36 cellular contexts compared by ENCODE assay signal in the genomic region with DNA sequence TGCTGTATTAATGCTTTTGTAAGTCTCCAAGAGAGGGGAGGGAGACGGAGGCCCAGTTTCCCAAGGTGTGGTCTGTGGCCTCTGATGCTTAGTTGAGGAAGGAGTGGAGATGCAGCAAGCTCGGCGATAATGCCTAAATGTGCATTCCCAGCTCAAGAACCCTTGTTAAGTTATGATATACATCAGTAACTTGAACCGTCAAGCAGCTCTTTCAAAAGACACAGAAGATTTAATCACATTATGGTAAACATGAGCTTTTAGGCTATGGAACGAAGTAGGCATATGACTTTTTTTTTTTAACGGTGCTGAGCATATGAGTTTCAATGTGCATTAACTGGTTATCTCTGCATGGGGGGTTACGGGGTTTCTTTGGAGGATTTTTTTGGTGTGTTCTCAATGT.
"Had no signal": no experiment of that assay in that cellular context is flagged by ENCODE, and none has a peak within 500 bp of the region (broad histone marks: within the 10 kb centered on the region; RNA-seq: fewer than 3 reads in every experiment).

No MANE protein-coding gene starts in this region.

- H3K27ac Mint-ChIP-seq: activated CD4-positive, alpha-beta memory T cell treated with anti-CD3 and anti-CD28 coated beads for 36 hours; activated CD4-positive, alpha-beta T cell treated with anti-CD3 and anti-CD28 coated beads for 36 hours; activated CD4-positive, alpha-beta T cell treated with anti-CD3 and anti-CD28 coated beads, Interleukin-2, amount 10 ng/mL, durations not matched to agents 24 days and 14 days; activated CD8-positive, alpha-beta memory T cell treated with anti-CD3 and anti-CD28 coated beads, Interleukin-2, amount 10 ng/mL, durations not matched to agents 7 days and 5 days; activated CD8-positive, alpha-beta T cell treated with anti-CD3 and anti-CD28 coated beads, Interleukin-2, amount 10 ng/mL, durations not matched to agents 7 days and 5 days; activated naive CD4-positive, alpha-beta T cell treated with anti-CD3 and anti-CD28 coated beads, Interleukin-2, amount 10 ng/mL, durations not matched to agents 7 days and 5 days; activated naive CD4-positive, alpha-beta T cell treated with anti-CD3 and anti-CD28 coated beads, Interleukin-2, amount 50 U/mL, for 72 hours; activated naive CD8-positive, alpha-beta T cell treated with anti-CD3 and anti-CD28 coated beads, Interleukin-2, amount 10 ng/mL, durations not matched to agents 7 days and 5 days; activated T-helper 1 cell treated with anti-CD3 and anti-CD28 coated beads, Interleukin-12 subunit alpha, Interleukin-12 subunit beta, Interleukin-2, Interleukin-4 antibody, amounts not matched to agents 30 ng/mL and 10 ng/mL and 1 ng/mL, durations not matched to agents 14 hours and 24 hours and 36 hours; brain; endodermal cell; T-cell; T-helper 1 cell treated with Interleukin-12 subunit alpha and Interleukin-12 subunit beta and Interleukin-4 antibody, amounts not matched to agents 30 μg/mL and 1 μg/mL, for 36 hours; T-helper 2 cell treated with Interferon-gamma antibody and Interleukin-4, amounts not matched to agents 5 μg/mL and 100 μg/mL, for 36 hours had no signal

- DNase-seq: activated CD4-positive, alpha-beta memory T cell treated with anti-CD3 and anti-CD28 coated beads for 36 hours; activated CD4-positive, alpha-beta T cell treated with anti-CD3 and anti-CD28 coated beads for 36 hours; activated CD4-positive, alpha-beta T cell treated with anti-CD3 and anti-CD28 coated beads, Interleukin-2, amount 10 ng/mL, durations not matched to agents 24 days and 14 days; activated CD4-positive, CD25-positive, alpha-beta regulatory T cell; activated CD4-positive, CD25-positive, alpha-beta regulatory T cell treated with anti-CD3 and anti-CD28 coated beads, Interleukin-2, amount 50 U/mL, for 72 hours; activated CD8-positive, alpha-beta memory T cell treated with anti-CD3 and anti-CD28 coated beads, Interleukin-2, amount 10 ng/mL, durations not matched to agents 7 days and 5 days; activated CD8-positive, alpha-beta memory T cell treated with anti-CD3 and anti-CD28 coated beads, Interleukin-2, amount 50 U/mL, for 4 hours; activated CD8-positive, alpha-beta T cell treated with anti-CD3 and anti-CD28 coated beads, Interleukin-2, amount 10 ng/mL, durations not matched to agents 7 days and 5 days; activated gamma-delta T cell; activated naive CD4-positive, alpha-beta T cell; activated naive CD4-positive, alpha-beta T cell treated with anti-CD3 and anti-CD28 coated beads, Interleukin-2, amount 10 ng/mL, durations not matched to agents 7 days and 5 days; activated naive CD8-positive, alpha-beta T cell treated with anti-CD3 and anti-CD28 coated beads, Interleukin-2, amount 10 ng/mL, durations not matched to agents 7 days and 5 days; activated T-cell treated with anti-CD3 and anti-CD28 coated beads, Interleukin-2, amount 50 U/mL, for 1 hour; activated T-cell treated with anti-CD3 and anti-CD28 coated beads, Interleukin-2, amount 50 U/mL, for 48 hours; central memory CD4-positive, alpha-beta T cell; cerebellar nuclear complex; colonic mucosa; effector memory CD4-positive, alpha-beta T cell; endodermal cell; erythroblast; foreskin keratinocyte; gastrocnemius medialis; glutamatergic neuron; SW 1271; T-cell; T1000 had no signal

- H3K4me3 ChIP-seq: ascending aorta, breast epithelium, cardiac muscle cell, colonic mucosa, dorsolateral prefrontal cortex, esophagus muscularis mucosa, gastrocnemius medialis had no signal

- H3K4me3 Mint-ChIP-seq: activated CD4-positive, alpha-beta memory T cell treated with anti-CD3 and anti-CD28 coated beads for 36 hours; activated CD4-positive, alpha-beta T cell treated with anti-CD3 and anti-CD28 coated beads for 36 hours; activated CD4-positive, alpha-beta T cell treated with anti-CD3 and anti-CD28 coated beads, Interleukin-2, amount 10 ng/mL, durations not matched to agents 24 days and 14 days; activated CD8-positive, alpha-beta memory T cell treated with anti-CD3 and anti-CD28 coated beads, Interleukin-2, amount 10 ng/mL, durations not matched to agents 7 days and 5 days; activated CD8-positive, alpha-beta T cell treated with anti-CD3 and anti-CD28 coated beads, Interleukin-2, amount 10 ng/mL, durations not matched to agents 7 days and 5 days; activated naive CD4-positive, alpha-beta T cell treated with anti-CD3 and anti-CD28 coated beads, Interleukin-2, amount 10 ng/mL, durations not matched to agents 7 days and 5 days; activated naive CD8-positive, alpha-beta T cell treated with anti-CD3 and anti-CD28 coated beads, Interleukin-2, amount 10 ng/mL, durations not matched to agents 7 days and 5 days; activated T-helper 1 cell treated with anti-CD3 and anti-CD28 coated beads, Interleukin-12 subunit alpha, Interleukin-12 subunit beta, Interleukin-2, Interleukin-4 antibody, amounts not matched to agents 30 ng/mL and 10 ng/mL and 1 ng/mL, durations not matched to agents 14 hours and 24 hours and 36 hours; brain; endodermal cell; T-cell; T-helper 1 cell treated with Interleukin-12 subunit alpha and Interleukin-12 subunit beta and Interleukin-4 antibody, amounts not matched to agents 30 μg/mL and 1 μg/mL, for 36 hours; T-helper 2 cell treated with Interferon-gamma antibody and Interleukin-4, amounts not matched to agents 5 μg/mL and 100 μg/mL, for 36 hours had no signal

- ATAC-seq: activated CD4-positive, alpha-beta T cell treated with anti-CD3 and anti-CD28 coated beads for 36 hours; activated CD8-positive, alpha-beta memory T cell treated with anti-CD3 and anti-CD28 coated beads, Interleukin-2, amount 10 ng/mL, durations not matched to agents 7 days and 5 days; activated CD8-positive, alpha-beta T cell treated with anti-CD3 and anti-CD28 coated beads, Interleukin-2, amount 10 ng/mL, durations not matched to agents 7 days and 5 days; activated naive CD4-positive, alpha-beta T cell treated with anti-CD3 and anti-CD28 coated beads, Interleukin-2, amount 50 U/mL, for 72 hours; foreskin keratinocyte; gastrocnemius medialis; T-cell had no signal

- H3K9me3 Mint-ChIP-seq: activated CD4-positive, alpha-beta memory T cell treated with anti-CD3 and anti-CD28 coated beads for 36 hours; activated CD4-positive, alpha-beta T cell treated with anti-CD3 and anti-CD28 coated beads, Interleukin-2, amount 10 ng/mL, durations not matched to agents 24 days and 14 days; activated naive CD4-positive, alpha-beta T cell treated with anti-CD3 and anti-CD28 coated beads, Interleukin-2, amount 10 ng/mL, durations not matched to agents 7 days and 5 days; activated naive CD4-positive, alpha-beta T cell treated with anti-CD3 and anti-CD28 coated beads, Interleukin-2, amount 50 U/mL, for 72 hours; activated naive CD8-positive, alpha-beta T cell treated with anti-CD3 and anti-CD28 coated beads, Interleukin-2, amount 10 ng/mL, durations not matched to agents 7 days and 5 days; activated T-helper 1 cell treated with anti-CD3 and anti-CD28 coated beads, Interleukin-12 subunit alpha, Interleukin-12 subunit beta, Interleukin-2, Interleukin-4 antibody, amounts not matched to agents 30 ng/mL and 10 ng/mL and 1 ng/mL, durations not matched to agents 14 hours and 24 hours and 36 hours; brain; endodermal cell; T-cell; T-helper 1 cell treated with Interleukin-12 subunit alpha and Interleukin-12 subunit beta and Interleukin-4 antibody, amounts not matched to agents 30 μg/mL and 1 μg/mL, for 36 hours; T-helper 2 cell treated with Interferon-gamma antibody and Interleukin-4, amounts not matched to agents 5 μg/mL and 100 μg/mL, for 36 hours had no signal

- H3K4me1 Mint-ChIP-seq: activated CD4-positive, alpha-beta T cell treated with anti-CD3 and anti-CD28 coated beads for 36 hours; activated CD4-positive, alpha-beta T cell treated with anti-CD3 and anti-CD28 coated beads, Interleukin-2, amount 10 ng/mL, durations not matched to agents 24 days and 14 days; activated CD8-positive, alpha-beta memory T cell treated with anti-CD3 and anti-CD28 coated beads, Interleukin-2, amount 10 ng/mL, durations not matched to agents 7 days and 5 days; activated naive CD4-positive, alpha-beta T cell treated with anti-CD3 and anti-CD28 coated beads, Interleukin-2, amount 10 ng/mL, durations not matched to agents 7 days and 5 days; activated naive CD8-positive, alpha-beta T cell treated with anti-CD3 and anti-CD28 coated beads, Interleukin-2, amount 10 ng/mL, durations not matched to agents 7 days and 5 days; brain; T-cell had no signal

- H3K27me3 Mint-ChIP-seq: activated CD4-positive, alpha-beta memory T cell treated with anti-CD3 and anti-CD28 coated beads for 36 hours; activated CD4-positive, alpha-beta T cell treated with anti-CD3 and anti-CD28 coated beads for 36 hours; activated CD4-positive, alpha-beta T cell treated with anti-CD3 and anti-CD28 coated beads, Interleukin-2, amount 10 ng/mL, durations not matched to agents 24 days and 14 days; activated CD8-positive, alpha-beta memory T cell treated with anti-CD3 and anti-CD28 coated beads, Interleukin-2, amount 10 ng/mL, durations not matched to agents 7 days and 5 days; activated naive CD4-positive, alpha-beta T cell treated with anti-CD3 and anti-CD28 coated beads, Interleukin-2, amount 10 ng/mL, durations not matched to agents 7 days and 5 days; activated naive CD8-positive, alpha-beta T cell treated with anti-CD3 and anti-CD28 coated beads, Interleukin-2, amount 10 ng/mL, durations not matched to agents 7 days and 5 days; brain; T-cell had no signal
